17 cellular contexts compared by ENCODE assay signal in genomic region chr4:75189976-75190375, GRCh38.
DNase-seq lines count a peak whose midpoint lies in the region; ATAC-seq and TF ChIP-seq lines count a peak whose summit lies in the region.
"Had no signal": no experiment of that assay in that cellular context is flagged by ENCODE, and none has a peak within 500 bp of the region (broad histone marks: within the 10 kb centered on the region; RNA-seq: fewer than 3 reads in every experiment).

No MANE protein-coding gene starts in this region.

- POLR2A ChIA-PET in HCT116 (lab: Charles Lee) (no interaction called here), WTC11 (lab: Charles Lee) (no interaction called here)

- no peak overlapping the region for H3K14ac ChIP-seq in mesenchymal stem cell (ENCODE audit: low read length in 2 of 2)

- H3K9me3 Mint-ChIP-seq in WTC11, result peaks cover 6% of the 10 kb centered on the region
- H3K9me3 Mint-ChIP-seq in activated naive CD4-positive, alpha-beta T cell treated with anti-CD3 and anti-CD28 coated beads for 36 hours, result no peaks in the 10 kb centered on the region

- H2AFZ ChIP-seq in HCT116 (ENCODE audit: low read depth, low read length, poor library complexity, severe bottlenecking) (no peak overlapping the region), mesenchymal stem cell (ENCODE audit: low read depth, low read length) (no peak overlapping the region)

- H3K4me2 ChIP-seq in HCT116 (ENCODE audit: low read length) (no peak overlapping the region), mesenchymal stem cell (ENCODE audit: low read length, poor library complexity, severe bottlenecking) (no peak overlapping the region)
- H3K4me2 ChIP-seq: BLaER1 had no signal

- no peaks in the 10 kb centered on the region for H4K20me1 ChIP-seq in HCT116 (ENCODE audit: insufficient read depth)
- H4K20me1 ChIP-seq: BLaER1 had no signal

- H2AK5ac ChIP-seq in mesenchymal stem cell (ENCODE audit: low read length, severe bottlenecking), result no peak overlapping the region

- no peak overlapping the region for H2BK5ac ChIP-seq in mesenchymal stem cell (ENCODE audit: low read depth, low read length, poor library complexity, severe bottlenecking)

- WGBS in mesenchymal stem cell, result 74% methylated on average over 1 of the region's 2 CpGs
- 48 to 68% (median 56%) methylated on average over 2 of the region's 2 CpGs for WGBS in spleen, 5 donors

- no peaks in the 10 kb centered on the region for H3K79me1 ChIP-seq in mesenchymal stem cell (replicated peaks; ENCODE audit: low read length, poor library complexity, severe bottlenecking)

- no peak for DNase-seq in HCT116 (ENCODE audit: low read depth, low spot score)
- no peak for DNase-seq in WTC11 (ENCODE audit: low spot score)
- peak; percentile 41 for DNase-seq in mesenchymal stem cell
- no peak for DNase-seq in tibial artery
- DNase-seq in NCI-H128 (lab: John Stamatoyannopoulos, UW; ENCODE audit: unreplicated experiment), result no peak
- no peak for DNase-seq in activated naive CD4-positive, alpha-beta T cell treated with anti-CD3 and anti-CD28 coated beads for 36 hours
- DNase-seq in spleen, result no peak
- DNase-seq: CD8-positive, alpha-beta memory T cell; DMS 273 treated with DMSO at 0.1 percent for 48 hours; GOT3; MG63; NCI-H1092 treated with DMSO at 0.1 percent for 48 hours; NCI-H1694 treated with DMSO at 0.1 percent for 48 hours; NCI-H510A; SHP77 treated with DMSO at 0.1 percent for 48 hours had no signal

- no peaks in the 10 kb centered on the region; the same call in 1 of the 2 replicates for H3K27me3 Mint-ChIP-seq in WTC11 (ENCODE audit: low read depth)
- H3K27me3 Mint-ChIP-seq in activated naive CD4-positive, alpha-beta T cell treated with anti-CD3 and anti-CD28 coated beads for 36 hours (ENCODE audit: low read depth), result no peaks in the 10 kb centered on the region
- H3K27me3 Mint-ChIP-seq: CD8-positive, alpha-beta memory T cell had no signal

- no peak overlapping the region for H3K27ac ChIP-seq in HCT116 (ENCODE audit: low read depth, low read length)
- H3K27ac ChIP-seq in mesenchymal stem cell (ENCODE audit: low read length, poor library complexity, severe bottlenecking), result no peak overlapping the region
- H3K27ac ChIP-seq in tibial artery, result peak overlapping the region; percentile 45 to 60
- peak overlapping the region in 2 of 8 donors; percentile 39 for H3K27ac ChIP-seq in spleen
- H3K27ac ChIP-seq: BLaER1 had no signal

- no peak overlapping the region for H3K4ac ChIP-seq in mesenchymal stem cell (ENCODE audit: low read depth in 1 of 2, low read length in 2 of 2)

- CTCF ChIA-PET in HCT116 (lab: Charles Lee), result no interaction called here
- CTCF ChIA-PET in WTC11 (lab: Charles Lee), result no interaction called here
- CTCF ChIA-PET in activated naive CD4-positive, alpha-beta T cell treated with anti-CD3 and anti-CD28 coated beads for 36 hours (lab: Charles Lee), result no interaction called here

- peaks cover 0 to 3% of the 10 kb centered on the region in 2 experiments; a peak in 1 of 4 replicates for H3K4me1 ChIP-seq in HCT116 (ENCODE audit: control insufficient read depth in 1 of 2, insufficient read depth in 2 of 2, low read length in 2 of 2)
- H3K4me1 ChIP-seq in mesenchymal stem cell (ENCODE audit: control insufficient read depth, insufficient read depth, low read depth, low read length), result no peaks in the 10 kb centered on the region
- H3K4me1 ChIP-seq in tibial artery, result peaks cover 0 to 21% (median 3%) of the 10 kb centered on the region in 4 donors
- no peaks in the 10 kb centered on the region for H3K4me1 ChIP-seq in spleen
- H3K4me1 ChIP-seq: BLaER1 had no signal

- H4K8ac ChIP-seq in mesenchymal stem cell (ENCODE audit: low read length), result no peak overlapping the region

- H3K36me3 Mint-ChIP-seq in WTC11, result no peaks in the 10 kb centered on the region; the same call in 1 of the 2 replicates
- no peaks in the 10 kb centered on the region for H3K36me3 Mint-ChIP-seq in activated naive CD4-positive, alpha-beta T cell treated with anti-CD3 and anti-CD28 coated beads for 36 hours (ENCODE audit: low read depth)
- H3K36me3 Mint-ChIP-seq: CD8-positive, alpha-beta memory T cell had no signal

- H2BK120ac ChIP-seq in mesenchymal stem cell (ENCODE audit: low read depth, low read length), result no peak overlapping the region

- ATAC-seq in HCT116 (peak; percentile 52; the same call in 1 of the 2 replicates), WTC11 (peak; percentile 85)
- ATAC-seq: HepG2 had no signal

- no peak overlapping the region for H3K27ac Mint-ChIP-seq in WTC11
- H3K27ac Mint-ChIP-seq in activated naive CD4-positive, alpha-beta T cell treated with anti-CD3 and anti-CD28 coated beads for 36 hours, result no peak overlapping the region
- H3K27ac Mint-ChIP-seq: CD8-positive, alpha-beta memory T cell had no signal

- no peak for TF ChIP-seq CTCF in HCT116 (IDR thresholded peaks at IDR 0.05 in 2 of 3, conservative IDR thresholded peaks at IDR 0.05 in 1 of 3; ENCODE audit: borderline replicate concordance in 1 of 3, insufficient read depth in 1 of 3, low read depth in 2 of 3, low read length in 2 of 3)
- TF ChIP-seq CTCF in WTC11 (IDR thresholded peaks at IDR 0.05), result no peak
- no peak for TF ChIP-seq CTCF in tibial artery (IDR thresholded peaks at IDR 0.05)
- TF ChIP-seq CTCF in spleen (IDR thresholded peaks at IDR 0.05 in 8 of 11, conservative IDR thresholded peaks at IDR 0.05 in 3 of 11), result no peak

- H3K4me1 Mint-ChIP-seq in WTC11, result no peaks in the 10 kb centered on the region
- H3K4me1 Mint-ChIP-seq in activated naive CD4-positive, alpha-beta T cell treated with anti-CD3 and anti-CD28 coated beads for 36 hours (ENCODE audit: low read depth), result no peaks in the 10 kb centered on the region
- H3K4me1 Mint-ChIP-seq: CD8-positive, alpha-beta memory T cell had no signal

- no peak overlapping the region for H2BK12ac ChIP-seq in mesenchymal stem cell (ENCODE audit: low read length in 2 of 2)

- RAD21 ChIA-PET in HCT116 (lab: Charles Lee; ENCODE audit: low non-redundant PET in 1 of 2, low total read pairs in 2 of 2, uncharacterized antibody in 2 of 2, unreplicated experiment in 2 of 2), result no interaction called here

- no peak overlapping the region for H4K91ac ChIP-seq in mesenchymal stem cell (ENCODE audit: low read length)

- no peak overlapping the region for H2BK15ac ChIP-seq in mesenchymal stem cell (ENCODE audit: low read depth, poor library complexity, severe bottlenecking)

- H3K79me2 ChIP-seq in HCT116 (ENCODE audit: insufficient read depth, low read length), result no peaks in the 10 kb centered on the region

- H3K27me3 ChIP-seq in HCT116 (ENCODE audit: insufficient read depth, low read length), result no peaks in the 10 kb centered on the region; the same call in 1 of the 2 replicates
- no peaks in the 10 kb centered on the region for H3K27me3 ChIP-seq in mesenchymal stem cell (ENCODE audit: control insufficient read depth in 1 of 2, insufficient read depth in 1 of 2, low read length in 2 of 2)
- H3K27me3 ChIP-seq in tibial artery, result no peaks in the 10 kb centered on the region
- H3K27me3 ChIP-seq in spleen (replicated peaks in 1 of 7), result no peaks in the 10 kb centered on the region
- H3K27me3 ChIP-seq: BLaER1, MG63 had no signal

- no TSS peak for BruUV-seq in HCT116 (replicated peaks; lab: Mats Ljungman, UMichigan)

- H3K18ac ChIP-seq in mesenchymal stem cell (ENCODE audit: low read depth in 1 of 2, low read length in 2 of 2), result no peak overlapping the region

- no peak overlapping the region for H3K23ac ChIP-seq in mesenchymal stem cell (ENCODE audit: low read length in 2 of 2)

- intact Hi-C loops in HCT116 (cut with micrococcal nuclease), result no loop called here
- intact Hi-C loops in tibial artery (cut with DNase I; ENCODE audit: low total_unique reads), result no loop called here
- intact Hi-C loops in activated naive CD4-positive, alpha-beta T cell treated with anti-CD3 and anti-CD28 coated beads for 36 hours (cut with micrococcal nuclease), result no loop called here
- intact Hi-C loops in spleen (cut with DNase I; ENCODE audit: low total_unique reads), result no loop called here

- no peak for TF ChIP-seq RAD21 in HCT116 (IDR thresholded peaks at IDR 0.05; ENCODE audit: low read depth)

- no peak overlapping the region for H3K4me3 Mint-ChIP-seq in WTC11
- no peak overlapping the region for H3K4me3 Mint-ChIP-seq in activated naive CD4-positive, alpha-beta T cell treated with anti-CD3 and anti-CD28 coated beads for 36 hours
- H3K4me3 Mint-ChIP-seq: CD8-positive, alpha-beta memory T cell had no signal

- H3K9me3 ChIP-seq in HCT116 (ENCODE audit: control insufficient read depth in 1 of 2, insufficient read depth in 1 of 2, low read depth in 1 of 2, low read length in 2 of 2) (no peaks in the 10 kb centered on the region), mesenchymal stem cell (ENCODE audit: control insufficient read depth, low read length) (no peaks in the 10 kb centered on the region), tibial artery (no peaks in the 10 kb centered on the region), spleen (no peaks in the 10 kb centered on the region)
- H3K9me3 ChIP-seq: BLaER1, MG63 had no signal

- H3K4me3 ChIP-seq in HCT116 (replicated peaks in 1 of 2; ENCODE audit: low read depth in 1 of 2, low read length in 2 of 2) (no peak overlapping the region), mesenchymal stem cell (ENCODE audit: insufficient read depth in 1 of 2, low read depth in 1 of 2, low read length in 2 of 2) (no peak overlapping the region), tibial artery (no peak overlapping the region), spleen (no peak overlapping the region)
- H3K4me3 ChIP-seq: BLaER1, MG63 had no signal

- H3K36me3 ChIP-seq in HCT116 (ENCODE audit: control insufficient read depth in 1 of 2, insufficient read depth in 2 of 2, low read length in 2 of 2), result no peaks in the 10 kb centered on the region
- no peaks in the 10 kb centered on the region for H3K36me3 ChIP-seq in mesenchymal stem cell (ENCODE audit: control insufficient read depth in 1 of 2, insufficient read depth in 2 of 2, low read depth in 1 of 2, low read length in 2 of 2)
- H3K36me3 ChIP-seq in tibial artery, result no peaks in the 10 kb centered on the region
- no peaks in the 10 kb centered on the region for H3K36me3 ChIP-seq in spleen
- H3K36me3 ChIP-seq: BLaER1, MG63 had no signal

- no peaks in the 10 kb centered on the region for H3K9me2 ChIP-seq in HCT116 (ENCODE audit: insufficient read depth)

- H3K9ac ChIP-seq in HCT116 (ENCODE audit: low read length), result no peak overlapping the region
- no peak overlapping the region for H3K9ac ChIP-seq in mesenchymal stem cell (ENCODE audit: low read length)
- H3K9ac ChIP-seq: BLaER1 had no signal

- TF ChIP-seq POLR2A in HCT116 (IDR thresholded peaks at IDR 0.05; ENCODE audit: borderline replicate concordance, extremely low read depth, insufficient read depth, insufficient read length) (no peak), spleen (IDR thresholded peaks at IDR 0.05) (no peak)

TF ChIP-seq in HCT116, 20 proteins besides CTCF, POLR2A, EP300 and RAD21 (continues in another document):
- TF ChIP-seq TCF7L2 (IDR thresholded peaks at IDR 0.05; ENCODE audit: borderline replicate concordance, extremely low read depth, insufficient read depth, insufficient read length) (no peak), CBX3 (IDR thresholded peaks at IDR 0.05; ENCODE audit: low read depth) (no peak)

Comparison
In these comparisons a context has a peak if more than half of its experiments do, and no peak if none do; other contexts are left out.
1. H3K27ac ChIP-seq: peak in tibial artery (2 of 2); none in HCT116 (single experiment) and mesenchymal stem cell (single experiment).